In genomic region chr13:86591862-86592261, GRCh38 we compare ENCODE assay signal across 17 cellular contexts.
"Had no signal": no experiment of that assay in that cellular context is flagged by ENCODE, and none has a peak within 500 bp of the region (broad histone marks: within the 10 kb centered on the region; RNA-seq: fewer than 3 reads in every experiment).

No MANE protein-coding gene starts in this region.

- ATAC-seq: activated T-helper 17 cell treated with anti-CD3 and anti-CD28 coated beads, Interleukin-2, amount 50 U/mL, for 72 hours; heart right ventricle; left lung; natural killer cell treated with Interleukin-12 subunit alpha and Interleukin-12 subunit beta and Interleukin-15 and Interleukin-18, amount 100 ng/mL, for 72 hours; right cardiac atrium; stimulated activated memory B cell treated with anti-CD40 and anti-IgM and Interleukin-4, amounts not matched to agents 10 μg/mL and 1 μg/mL and 100 μg/mL, for 72 hours; T-helper 17 cell had no signal

- H3K27ac ChIP-seq: epithelial cell of prostate, heart right ventricle, left lung had no signal

- H3K4me3 ChIP-seq: heart right ventricle, left lung, smooth muscle cell had no signal

- H3K27me3 ChIP-seq: heart right ventricle, left lung had no signal

- DNase-seq: activated B cell treated with CpG ODN at 0.5 μM for 24 hours; activated CD4-positive, alpha-beta T cell treated with anti-CD3 and anti-CD28 coated beads, Interleukin-2, amount 10 ng/mL, durations not matched to agents 24 days and 14 days; activated naive CD4-positive, alpha-beta T cell treated with anti-CD3 and anti-CD28 coated beads, Interleukin-2, amount 10 ng/mL, durations not matched to agents 7 days and 5 days; effector memory CD4-positive, alpha-beta T cell; heart right ventricle; islet precursor cell; left lung; occipital lobe; right cardiac atrium; substantia nigra; T-helper 17 cell; trophoblast cell had no signal

- H3K36me3 ChIP-seq: heart right ventricle, left lung had no signal

- H3K4me1 ChIP-seq: heart right ventricle, left lung had no signal
